In the genomic region with DNA sequence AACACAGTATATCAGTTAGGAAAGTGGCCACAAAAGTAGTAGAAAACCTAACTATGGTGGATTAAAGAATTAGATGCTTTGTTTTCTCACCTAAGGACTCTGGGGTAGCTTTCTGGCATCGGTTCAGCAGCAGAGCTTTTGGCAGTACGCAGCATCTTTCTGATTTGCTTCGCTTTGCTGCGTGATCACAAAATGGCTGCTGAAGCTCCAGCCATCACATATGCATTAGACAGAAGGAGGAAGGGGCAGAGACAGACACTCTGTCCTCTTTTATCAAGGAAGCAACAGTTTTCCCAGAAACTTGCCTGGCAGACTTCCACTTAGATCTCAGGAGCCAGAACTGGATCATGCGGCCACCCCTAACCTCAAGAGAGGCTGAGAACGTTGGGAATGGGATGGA, we compare ENCODE assay signal across 30 cellular contexts. TPM values are rescaled to one million over a fixed set of nuclear protein-coding genes. Genes with fewer than 3 reads are reported as not detected.
A peak's percentile ranks its signal among the peaks of the same experiment; 100 is the strongest.
DNase-seq lines count a peak whose midpoint lies in the region; ATAC-seq, FAIRE-seq and TF ChIP-seq lines count a peak whose summit lies in the region.
"Had no signal": no experiment of that assay in that cellular context is flagged by ENCODE, and none has a peak within 500 bp of the region (broad histone marks: within the 10 kb centered on the region; RNA-seq: fewer than 3 reads in every experiment).

No MANE protein-coding gene starts in this region.

- DNase-seq in K562 (ENCODE audit: extremely low read depth in 1 of 4, low spot score in 3 of 4) (no peak), posterior vena cava (ENCODE audit: low spot score) (peak; percentile 29), retina (no peak)
- DNase-seq in activated CD8-positive, alpha-beta memory T cell treated with anti-CD3 and anti-CD28 coated beads, Interleukin-2, amount 50 U/mL, for 4 hours = no peak
- DNase-seq: 8988T; ACHN; BE2C; C1 segment of cervical spinal cord; CD4-positive, alpha-beta memory T cell; CD4-positive, CD25-positive, alpha-beta regulatory T cell; CD8-positive, alpha-beta memory T cell; COR-L47; DMS 273 treated with DMSO at 0.1 percent for 48 hours; DMS153; DMS53; DMS79; DND-41; EL; GDM1 had no signal

- TF ChIP-seq CTCF in HEK293 (tag by site-specific recombination; IDR thresholded peaks at IDR 0.05) (no peak), K562 (IDR thresholded peaks at IDR 0.05 in 2 of 3, conservative IDR thresholded peaks at IDR 0.05 in 1 of 3; ENCODE audit: insufficient read depth in 2 of 3, low read depth in 1 of 3, low read length in 3 of 3) (no peak)

- no peak for ATAC-seq in K562
- ATAC-seq: GM12878 had no signal

- H3K4me1 ChIP-seq in HEK293 (ENCODE audit: control insufficient read depth, insufficient read depth, low read length) = no peaks in the 10 kb centered on the region
- no peaks in the 10 kb centered on the region; a peak in 1 of 5 replicates for H3K4me1 ChIP-seq in K562 (replicated peaks in 1 of 2; ENCODE audit: control insufficient read depth in 2 of 2, insufficient read depth in 2 of 2, low read length in 2 of 2)
- H3K4me1 ChIP-seq: BE2C, BLaER1 had no signal

- no TSS peak for BruUV-seq in K562 (replicated peaks; lab: Mats Ljungman, UMichigan)

- no peak overlapping the region for H3K9ac ChIP-seq in K562 (ENCODE audit: insufficient read depth in 1 of 2, low read depth in 2 of 2, low read length in 2 of 2)
- H3K9ac ChIP-seq: BLaER1 had no signal

- H3K9me3 ChIP-seq in HEK293 (ENCODE audit: control insufficient read depth, insufficient read depth, low read depth, low read length) (no peaks in the 10 kb centered on the region), K562 (replicated peaks; ENCODE audit: control insufficient read depth, insufficient read depth, low read depth, low read length) (no peaks in the 10 kb centered on the region; the same call in 1 of the 2 replicates)
- H3K9me3 ChIP-seq: BE2C had no signal

- TF ChIP-seq RAD21 in K562 (CRISPR knock-in tag; conservative IDR thresholded peaks at IDR 0.05 in 1 of 2, IDR thresholded peaks at IDR 0.05 in 1 of 2) = no peak

- no peaks in the 10 kb centered on the region for H3K79me2 ChIP-seq in K562 (ENCODE audit: control insufficient read depth, insufficient read depth, low read length)

- intact Hi-C loops in K562 (cut with micrococcal nuclease) = loop anchor here (10.0 kb wide), 1 partner anchor 396 kb away; no protein-coding TSS in a partner anchor
- intact Hi-C loops in posterior vena cava (cut with DNase I) = no loop called here

- no peak for TF ChIP-seq POLR2A in K562 (conservative IDR thresholded peaks at IDR 0.05)

- peaks cover 7 to 15% of the 10 kb centered on the region in 2 experiments; a peak in 3 of 5 replicates for H3K27me3 ChIP-seq in K562 (ENCODE audit: control insufficient read depth in 2 of 2, insufficient read depth in 2 of 2, low read length in 2 of 2)
- H3K27me3 ChIP-seq: BE2C had no signal

- no peak overlapping the region for H3K4me3 ChIP-seq in HEK293 (ENCODE audit: low read depth, low read length)
- H3K4me3 ChIP-seq in K562 = no peak overlapping the region
- H3K4me3 ChIP-seq: BLaER1, GM12878 had no signal

- TF ChIP-seq EP300 in K562 (IDR thresholded peaks at IDR 0.05; ENCODE audit: low read length) = no peak

- H3K27ac ChIP-seq in HEK293 (ENCODE audit: extremely low read depth, low read depth, low read length) = no peak overlapping the region
- no peak overlapping the region for H3K27ac ChIP-seq in K562 (ENCODE audit: extremely low read depth, low read depth, low read length)
- H3K27ac ChIP-seq: BLaER1 had no signal

- no peaks in the 10 kb centered on the region for H3K9me1 ChIP-seq in K562 (ENCODE audit: control insufficient read depth, insufficient read depth, low read length)

- H3K36me3 ChIP-seq in HEK293 (ENCODE audit: control insufficient read depth in 2 of 2, insufficient read depth in 1 of 2, low read length in 2 of 2) (no peaks in the 10 kb centered on the region), K562 (ENCODE audit: control insufficient read depth, insufficient read depth, low read length) (no peaks in the 10 kb centered on the region)
- H3K36me3 ChIP-seq: BE2C, BLaER1 had no signal

- WGBS in K562 (ENCODE audit: insufficient coverage, low coverage, missing lambda C conversion rate) = 25% methylated on average over 5 of the region's 6 CpGs

- H3K4me2 ChIP-seq in K562 (ENCODE audit: insufficient read depth, low read length) = no peak overlapping the region
- H3K4me2 ChIP-seq: BLaER1 had no signal

- POLR2A ChIA-PET in HEK293 (lab: Yijun Ruan, JAX) (no interaction called here), K562 (lab: Yijun Ruan, JAX) (no interaction called here)

- no peak for FAIRE-seq in K562 (lab: Jason Lieb, UNC)
- FAIRE-seq: A204.1, GM12878, GM12892, GM18507 had no signal

- H4K20me1 ChIP-seq in K562 (replicated peaks; ENCODE audit: control insufficient read depth, insufficient read depth, low read length) = no peaks in the 10 kb centered on the region
- H4K20me1 ChIP-seq: BLaER1 had no signal

- CTCF ChIA-PET in HEK293 (lab: Yijun Ruan, JAX) = interaction anchor here (0.6 to 1.4 kb wide), 3 partner anchors 8 to 109 kb away, joined by 3 read pairs; no protein-coding TSS in a partner anchor
- CTCF ChIA-PET in K562 (lab: Yijun Ruan, JAX; ENCODE audit: low intra/inter-chr PET ratio) = no interaction called here

- in situ Hi-C loops in K562 (cut with MboI) = no loop called here

- H2AFZ ChIP-seq in K562 (ENCODE audit: low read depth, low read length) = no peak overlapping the region

RNA-seq across cellular contexts. Expression of gene TREX2, which starts 15.1 kb away (rescaled TPM):
- total RNA-seq in K562 (2011; cell fraction: chromatin; rRNA removed; ENCODE audit: low replicate concordance) = 1.8 and 5.1 TPM in 2 replicates
- total RNA-seq in K562 (2011; cell fraction: nucleolus; rRNA removed) = 8.7 and 11.6 TPM in 2 replicates
- total RNA-seq in K562 (2011; cell fraction: nucleoplasm; rRNA removed) = 1.1 and 2.8 TPM in 2 replicates
- total RNA-seq in K562 (2014; rRNA removed) (1.5 and 3.0 TPM in 2 replicates), K562 (2014; rRNA removed; fragmentation: Illumina TruSeq; extraction: Trizol) (0.11 and 0.13 TPM in 2 replicates), K562 (2015; rRNA removed; fragmentation: Illumina TruSeq; extraction: Trizol) (0.33 and 0.49 TPM in 2 replicates), K562 (2021) (0.51 and 0.82 TPM in 2 replicates), posterior vena cava (1 to 10 TPM in 1 of 2 donors, under 1 TPM in 1; 0.48 to 1.9 TPM)
- polyA plus RNA-seq in K562 (2011; rRNA removed) (0.07 and 0.22 TPM in 2 replicates), K562 (2014; fragmentation: Illumina TruSeq; extraction: Trizol) (0.10 and 0.21 TPM in 2 replicates), K562 (2014; fragmentation: Nextera tagmentation; extraction: Ambion mirVana) (not detected), K562 (2014; rRNA removed) (0.70 and 0.82 TPM in 2 replicates)
- polyA plus RNA-seq in K562 (2011; cell fraction: cytosol; rRNA removed) = 0.21 and 1.0 TPM in 2 replicates
- polyA plus RNA-seq in K562 (2011; cell fraction: nucleus; rRNA removed) = 1.9 and 3.9 TPM in 2 replicates
- 0.30 and 0.60 TPM in 2 replicates for polyA plus RNA-seq in K562 (2012)
- polyA minus RNA-seq in K562 (2011; rRNA and poly(A)+ RNA removed) = 0.11 TPM in 1 of 2 replicates, not detected in the other
- polyA minus RNA-seq in K562 (2011; cell fraction: cytosol; rRNA and poly(A)+ RNA removed) = 1.4 TPM in 1 of 2 replicates, not detected in the other
- 2.6 and 5.4 TPM in 2 replicates for polyA minus RNA-seq in K562 (2011; cell fraction: nucleus; rRNA and poly(A)+ RNA removed)
- total RNA-seq: G401 had no signal
- polyA plus RNA-seq: AG04450, CD14-positive monocyte had no signal

RNA-seq across cellular contexts. Expression of gene ZFP92, which starts 19.5 kb away (rescaled TPM):
- total RNA-seq in K562 (2011; cell fraction: chromatin; rRNA removed; ENCODE audit: low replicate concordance) = 3.0 and 4.1 TPM in 2 replicates
- 2.5 and 2.8 TPM in 2 replicates for total RNA-seq in K562 (2011; cell fraction: nucleolus; rRNA removed)
- total RNA-seq in K562 (2011; cell fraction: nucleoplasm; rRNA removed) = 2.9 and 3.5 TPM in 2 replicates
- 2.0 and 2.9 TPM in 2 replicates for total RNA-seq in K562 (2014; rRNA removed)
- 1.5 and 1.8 TPM in 2 replicates for total RNA-seq in K562 (2014; rRNA removed; fragmentation: Illumina TruSeq; extraction: Trizol)
- 2.6 and 2.7 TPM in 2 replicates for total RNA-seq in K562 (2015; rRNA removed; fragmentation: Illumina TruSeq; extraction: Trizol)
- 3.3 and 3.5 TPM in 2 replicates for total RNA-seq in K562 (2021)
- 0.98 and 1.2 TPM in 2 replicates for polyA plus RNA-seq in K562 (2011; rRNA removed)
- 1.0 and 1.2 TPM in 2 replicates for polyA plus RNA-seq in K562 (2011; cell fraction: cytosol; rRNA removed)
- polyA plus RNA-seq in K562 (2011; cell fraction: nucleus; rRNA removed) = 2.0 and 3.1 TPM in 2 replicates
- 2.7 and 3.3 TPM in 2 replicates for polyA plus RNA-seq in K562 (2012)
- polyA plus RNA-seq in K562 (2014; fragmentation: Illumina TruSeq; extraction: Trizol) = 2.1 and 2.4 TPM in 2 replicates
- under 1 TPM; 0.32 to 0.34 TPM for polyA plus RNA-seq in K562 (2014; fragmentation: Nextera tagmentation; extraction: Ambion mirVana)
- polyA plus RNA-seq in K562 (2014; rRNA removed) = 1.3 and 1.9 TPM in 2 replicates
- polyA minus RNA-seq in K562 (2011; rRNA and poly(A)+ RNA removed) = 1.4 TPM in 2 replicates
- 1.5 and 1.6 TPM in 2 replicates for polyA minus RNA-seq in K562 (2011; cell fraction: cytosol; rRNA and poly(A)+ RNA removed)
- 0.94 and 1.7 TPM in 2 replicates for polyA minus RNA-seq in K562 (2011; cell fraction: nucleus; rRNA and poly(A)+ RNA removed)
- total RNA-seq in posterior vena cava = under 1 TPM; 0.65 to 0.90 TPM
- total RNA-seq: G401 had no signal

RNA-seq across cellular contexts. Expression of gene PNMA6E, which starts 29.6 kb away (rescaled TPM):
- total RNA-seq in K562 (2011; cell fraction: chromatin; rRNA removed; ENCODE audit: low replicate concordance) = not detected in 2 replicates
- not detected in 2 replicates for total RNA-seq in K562 (2011; cell fraction: nucleolus; rRNA removed)
- total RNA-seq in K562 (2011; cell fraction: nucleoplasm; rRNA removed) = not detected in 2 replicates
- not detected in 2 replicates for total RNA-seq in K562 (2014; rRNA removed)
- total RNA-seq in K562 (2014; rRNA removed; fragmentation: Illumina TruSeq; extraction: Trizol) = not detected in 2 replicates
- not detected in 2 replicates for total RNA-seq in K562 (2015; rRNA removed; fragmentation: Illumina TruSeq; extraction: Trizol)
- total RNA-seq in K562 (2021) = not detected in 2 replicates
- not detected in 2 replicates for polyA plus RNA-seq in K562 (2011; rRNA removed)
- polyA plus RNA-seq in K562 (2011; cell fraction: cytosol; rRNA removed) = not detected in 2 replicates
- not detected in 2 replicates for polyA plus RNA-seq in K562 (2011; cell fraction: nucleus; rRNA removed)
- not detected in 2 replicates for polyA plus RNA-seq in K562 (2012)
- polyA plus RNA-seq in K562 (2014; fragmentation: Illumina TruSeq; extraction: Trizol) = not detected in 2 replicates
- not detected for polyA plus RNA-seq in K562 (2014; fragmentation: Nextera tagmentation; extraction: Ambion mirVana)
- 0.03 TPM in 1 of 2 replicates, not detected in the other for polyA plus RNA-seq in K562 (2014; rRNA removed)
- polyA minus RNA-seq in K562 (2011; rRNA and poly(A)+ RNA removed) = not detected in 2 replicates
- not detected in 2 replicates for polyA minus RNA-seq in K562 (2011; cell fraction: cytosol; rRNA and poly(A)+ RNA removed)
- polyA minus RNA-seq in K562 (2011; cell fraction: nucleus; rRNA and poly(A)+ RNA removed) = not detected in 2 replicates
- total RNA-seq in posterior vena cava = not detected
- total RNA-seq: A673; CD4-positive, alpha-beta memory T cell; CD4-positive, CD25-positive, alpha-beta regulatory T cell; CD8-positive, alpha-beta memory T cell; Daoy; G401; GM12878 had no signal
- polyA plus RNA-seq: AG04450; CD14-positive monocyte; CD4-positive, alpha-beta memory T cell; CD4-positive, CD25-positive, alpha-beta regulatory T cell; CD8-positive, alpha-beta memory T cell; GM12878 had no signal

RNA-seq across cellular contexts. Expression of gene HAUS7, which starts 39.6 kb away (rescaled TPM):
- total RNA-seq in K562 (2011; cell fraction: chromatin; rRNA removed; ENCODE audit: low replicate concordance) = 44.0 and 101 TPM in 2 replicates
- total RNA-seq in K562 (2011; cell fraction: nucleolus; rRNA removed) = 58.2 and 63.4 TPM in 2 replicates
- 58.6 and 62.3 TPM in 2 replicates for total RNA-seq in K562 (2011; cell fraction: nucleoplasm; rRNA removed)
- total RNA-seq in K562 (2014; rRNA removed) = 64.7 and 64.8 TPM in 2 replicates
- 38.5 and 48.6 TPM in 2 replicates for total RNA-seq in K562 (2014; rRNA removed; fragmentation: Illumina TruSeq; extraction: Trizol)
- 48.8 and 51.0 TPM in 2 replicates for total RNA-seq in K562 (2015; rRNA removed; fragmentation: Illumina TruSeq; extraction: Trizol)
- 94.0 and 94.9 TPM in 2 replicates for total RNA-seq in K562 (2021)
- 38.0 and 44.3 TPM in 2 replicates for polyA plus RNA-seq in K562 (2011; rRNA removed)
- 72.4 and 100 TPM in 2 replicates for polyA plus RNA-seq in K562 (2011; cell fraction: cytosol; rRNA removed)
- polyA plus RNA-seq in K562 (2011; cell fraction: nucleus; rRNA removed) = 177 and 204 TPM in 2 replicates
- polyA plus RNA-seq in K562 (2012) = 58.0 and 101 TPM in 2 replicates
- polyA plus RNA-seq in K562 (2014; fragmentation: Illumina TruSeq; extraction: Trizol) = 49.7 and 56.9 TPM in 2 replicates
- 10 to 100 TPM in 1 of 2 experiments, 1 to 10 TPM in 1; 10.0 to 26.1 TPM for polyA plus RNA-seq in K562 (2014; fragmentation: Nextera tagmentation; extraction: Ambion mirVana)
- polyA plus RNA-seq in K562 (2014; rRNA removed) = 70.4 and 75.6 TPM in 2 replicates
- polyA minus RNA-seq in K562 (2011; rRNA and poly(A)+ RNA removed) = 31.5 and 39.4 TPM in 2 replicates
- 32.0 and 34.9 TPM in 2 replicates for polyA minus RNA-seq in K562 (2011; cell fraction: cytosol; rRNA and poly(A)+ RNA removed)
- polyA minus RNA-seq in K562 (2011; cell fraction: nucleus; rRNA and poly(A)+ RNA removed) = 41.2 and 50.9 TPM in 2 replicates
- total RNA-seq in posterior vena cava = 10 to 100 TPM; 23.5 to 30.1 TPM

Comparison
In these comparisons a context has a peak if more than half of its experiments do, and no peak if none do; other contexts are left out.
1. Of the 44 proteins assayed by ChIP-seq in both K562 and HEK293: peak only in K562: none; only in HEK293: SETDB1; in both: none; in neither: 43.